16 cellular contexts compared by ENCODE assay signal in genomic region chr1:178871551-178872320, GRCh38. TPM values are rescaled to one million over a fixed set of nuclear protein-coding genes. Genes with fewer than 3 reads are reported as not detected.
A peak's percentile ranks its signal among the peaks of the same experiment; 100 is the strongest.
DNase-seq lines count a peak whose midpoint lies in the region; ATAC-seq, FAIRE-seq and TF ChIP-seq lines count a peak whose summit lies in the region.
"Had no signal": no experiment of that assay in that cellular context is flagged by ENCODE, and none has a peak within 500 bp of the region (broad histone marks: within the 10 kb centered on the region; RNA-seq: fewer than 3 reads in every experiment).

No MANE protein-coding gene starts in this region.

- POLR2A ChIA-PET in A549 (lab: Yijun Ruan, JAX) = no interaction called here

- H3K9ac ChIP-seq in Karpas-422 (ENCODE audit: low read length) (no peak overlapping the region), rectal smooth muscle tissue (ENCODE audit: low read length) (no peak overlapping the region)

- peaks cover 55% of the 10 kb centered on the region for H3K79me2 ChIP-seq in Karpas-422 (ENCODE audit: low read length)

- no peaks in the 10 kb centered on the region for H3K27me3 ChIP-seq in Karpas-422 (ENCODE audit: low read length)
- H3K27me3 ChIP-seq in rectal smooth muscle tissue (ENCODE audit: control insufficient read depth, insufficient read depth, low read length) = no peaks in the 10 kb centered on the region

- peaks cover 49% of the 10 kb centered on the region; the same call in 1 of the 2 replicates for H3K36me3 ChIP-seq in Karpas-422 (ENCODE audit: insufficient read depth, low read length)
- H3K36me3 ChIP-seq in rectal smooth muscle tissue (ENCODE audit: control insufficient read depth, insufficient read depth, low read length) = no peaks in the 10 kb centered on the region

- H3K9me3 ChIP-seq in A549 (no peaks in the 10 kb centered on the region), Karpas-422 (ENCODE audit: low read length) (no peaks in the 10 kb centered on the region)

- no peak for TF ChIP-seq EP300 in A549 (IDR thresholded peaks at IDR 0.05)

- CTCF ChIA-PET in A549 (lab: Yijun Ruan, JAX) = interaction anchor here (1.1 to 2.3 kb wide), 3 partner anchors 9 to 131 kb away, joined by 4 to 11 read pairs (median 5); no protein-coding TSS in a partner anchor

- no peak for TF ChIP-seq CTCF in A549 (IDR thresholded peaks at IDR 0.05)

- no peak for ATAC-seq in A549
- ATAC-seq in HG02938 (IDR thresholded peaks at IDR 0.05; ENCODE audit: unreplicated experiment) = no peak
- ATAC-seq: stimulated activated effector memory CD8-positive, alpha-beta T cell treated with anti-CD3 and anti-CD28 coated beads, Interleukin-12 subunit alpha, Interleukin-12 subunit beta, amount 100 ng/mL, for 72 hours; T-helper 17 cell had no signal

- no peak overlapping the region for H3K27ac ChIP-seq in A549
- H3K27ac ChIP-seq in Karpas-422 (ENCODE audit: low read length) = peak overlapping the region; percentile 40
- peak overlapping the region; percentile 83 for H3K27ac ChIP-seq in rectal smooth muscle tissue (ENCODE audit: low read depth, low read length)

- TF ChIP-seq RAD21 in A549 (conservative IDR thresholded peaks at IDR 0.05 in 1 of 2, IDR thresholded peaks at IDR 0.05 in 1 of 2) = no peak

- DNase-seq in A549 (ENCODE audit: low read depth in 1 of 2, low spot score in 1 of 2) = no peak
- DNase-seq in Karpas-422 = no peak
- no peak for DNase-seq in NCI-H2029 (lab: John Stamatoyannopoulos, UW)
- no peak for DNase-seq in T1000 (lab: John Stamatoyannopoulos, UW)
- no peak for DNase-seq in HCEC 1CT
- DNase-seq: activated CD4-positive, alpha-beta memory T cell treated with anti-CD3 and anti-CD28 coated beads for 36 hours; activated naive CD4-positive, alpha-beta T cell treated with anti-CD3 and anti-CD28 coated beads, Interleukin-2, amount 10 ng/mL, durations not matched to agents 7 days and 5 days; EL; NCI-H1436; T-helper 17 cell had no signal

- no peak overlapping the region for H3K4me3 ChIP-seq in A549
- H3K4me3 ChIP-seq in Karpas-422 (ENCODE audit: low read length) = no peak overlapping the region
- H3K4me3 ChIP-seq in rectal smooth muscle tissue (ENCODE audit: low read length) = no peak overlapping the region

- no peaks in the 10 kb centered on the region for H4K20me1 ChIP-seq in Karpas-422 (ENCODE audit: insufficient read depth, low read depth, low read length)

- H3K9me2 ChIP-seq in Karpas-422 (replicated peaks; ENCODE audit: insufficient read depth, low read length) = no peaks in the 10 kb centered on the region

- FAIRE-seq in A549 (lab: Jason Lieb, UNC) (peak; percentile 51), islet of Langerhans (lab: Jason Lieb, UNC) (peak; percentile 94)
- FAIRE-seq: GM18507 had no signal

- H3K4me2 ChIP-seq in A549 = peak overlapping the region; percentile 40
- H3K4me2 ChIP-seq in Karpas-422 (ENCODE audit: low read depth, low read length, poor library complexity, severe bottlenecking) = no peak overlapping the region

- H3K4me1 ChIP-seq in A549 (peaks cover 37% of the 10 kb centered on the region), Karpas-422 (ENCODE audit: low read length) (peaks cover 25% of the 10 kb centered on the region), rectal smooth muscle tissue (ENCODE audit: control insufficient read depth, insufficient read depth, low read length) (peaks cover 11% of the 10 kb centered on the region)

- H2AFZ ChIP-seq in Karpas-422 (ENCODE audit: low read length) = no peak overlapping the region

- TF ChIP-seq POLR2A in A549 (IDR thresholded peaks at IDR 0.05; ENCODE audit: low read length) = no peak

TF ChIP-seq in A549, 52 proteins besides CTCF, POLR2A, EP300 and RAD21:
- TF ChIP-seq TP53 (CRISPR knock-in tag; IDR thresholded peaks at IDR 0.05) (no peak), ESRRA (IDR thresholded peaks at IDR 0.05; ENCODE audit: borderline replicate concordance, low read length) (no peak), KDM1A (IDR thresholded peaks at IDR 0.05; ENCODE audit: low read depth) (no peak), ATOH8 (CRISPR knock-in tag; IDR thresholded peaks at IDR 0.05; ENCODE audit: low read depth) (no peak), FOSL2 (IDR thresholded peaks at IDR 0.05) (no peak), FOSL2 (CRISPR knock-in tag; IDR thresholded peaks at IDR 0.05) (no peak), CHD4 (IDR thresholded peaks at IDR 0.05; ENCODE audit: borderline replicate concordance) (no peak), REST (IDR thresholded peaks at IDR 0.05) (no peak), JUN (IDR thresholded peaks at IDR 0.05) (no peak), HOXA7 (CRISPR knock-in tag; IDR thresholded peaks at IDR 0.05) (no peak), GATA3 (IDR thresholded peaks at IDR 0.05; ENCODE audit: borderline replicate concordance) (no peak), CHD2 (IDR thresholded peaks at IDR 0.05; ENCODE audit: low read length, partially characterized antibody) (no peak), SMC3 (IDR thresholded peaks at IDR 0.05) (no peak)
- TF ChIP-seq, protein P1, sequence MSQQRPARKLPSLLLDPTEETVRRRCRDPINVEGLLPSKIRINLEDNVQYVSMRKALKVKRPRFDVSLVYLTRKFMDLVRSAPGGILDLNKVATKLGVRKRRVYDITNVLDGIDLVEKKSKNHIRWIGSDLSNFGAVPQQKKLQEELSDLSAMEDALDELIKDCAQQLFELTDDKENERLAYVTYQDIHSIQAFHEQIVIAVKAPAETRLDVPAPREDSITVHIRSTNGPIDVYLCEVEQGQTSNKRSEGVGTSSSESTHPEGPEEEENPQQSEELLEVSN (IDR thresholded peaks at IDR 0.05; ENCODE audit: borderline replicate concordance, low read depth) = no peak
- TF ChIP-seq, protein P2, sequence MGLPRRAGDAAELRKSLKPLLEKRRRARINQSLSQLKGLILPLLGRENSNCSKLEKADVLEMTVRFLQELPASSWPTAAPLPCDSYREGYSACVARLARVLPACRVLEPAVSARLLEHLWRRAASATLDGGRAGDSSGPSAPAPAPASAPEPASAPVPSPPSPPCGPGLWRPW (IDR thresholded peaks at IDR 0.05) = no peak

RNA-seq across cellular contexts. Expression of gene ANGPTL1, which starts 0.9 kb away (rescaled TPM):
- 0.12 and 0.30 TPM in 2 replicates for polyA plus RNA-seq in A549 (2011; rRNA removed)
- 0.04 TPM in 1 of 2 replicates, not detected in the other for polyA plus RNA-seq in A549 (2012; cell fraction: cytosol; rRNA removed)
- not detected in 2 replicates for polyA plus RNA-seq in A549 (2012; cell fraction: nucleus; rRNA removed)
- polyA plus RNA-seq in A549 (2017; fragmentation: RNase III; extraction: RNeasy Plus Mini Kit Qiagen cat#74134 plus additional on column Dnase treatment) = not detected in 3 replicates
- polyA minus RNA-seq in A549 (2011; rRNA and poly(A)+ RNA removed) = not detected in 2 replicates
- total RNA-seq in Karpas-422 (2014; rRNA removed; shearing (Covaris generic); ENCODE audit: low replicate concordance) = 0.25 TPM in 1 of 2 replicates, not detected in the other
- total RNA-seq: activated CD4-positive, alpha-beta memory T cell treated with anti-CD3 and anti-CD28 coated beads for 36 hours; dermis microvascular lymphatic vessel endothelial cell; T-helper 17 cell had no signal

Comparison
In these comparisons a context has a peak if more than half of its experiments do, and no peak if none do; other contexts are left out.
1. H3K27ac ChIP-seq: peak in Karpas-422 (single experiment) and rectal smooth muscle tissue (single experiment); none in A549 (0 of 2).